In genomic region chr4:105996845-105997244, GRCh38 we compare ENCODE assay signal across 18 cellular contexts.
"Had no signal": no experiment of that assay in that cellular context is flagged by ENCODE, and none has a peak within 500 bp of the region (broad histone marks: within the 10 kb centered on the region; RNA-seq: fewer than 3 reads in every experiment).

No MANE protein-coding gene starts in this region.

- H3K36me3 ChIP-seq: pancreas, thyroid gland, vagina had no signal

- H3K27me3 ChIP-seq: foreskin keratinocyte, pancreas, thyroid gland, vagina had no signal

- H3K9me3 ChIP-seq: pancreas, thyroid gland, vagina had no signal

- H3K27ac ChIP-seq: coronary artery, foreskin keratinocyte, pancreas, thyroid gland, vagina had no signal

- H3K4me1 ChIP-seq: foreskin keratinocyte, pancreas, vagina had no signal

- DNase-seq: activated CD4-positive, alpha-beta T cell treated with anti-CD3 and anti-CD28 coated beads, Interleukin-2, amount 10 ng/mL, durations not matched to agents 24 days and 14 days; activated CD4-positive, CD25-positive, alpha-beta regulatory T cell; activated CD8-positive, alpha-beta memory T cell treated with anti-CD3 and anti-CD28 coated beads for 24 hours; activated gamma-delta T cell treated with Interleukin-2 at 50 U/mL for 16 hours; activated naive CD8-positive, alpha-beta T cell treated with anti-CD3 and anti-CD28 coated beads for 36 hours; amygdala; effector memory CD4-positive, alpha-beta T cell; foreskin keratinocyte; head of caudate nucleus; immature natural killer cell; naive B cell; pancreas; T-helper 17 cell; thyroid gland had no signal

- H3K4me3 ChIP-seq: coronary artery, lung, pancreas, thyroid gland, vagina had no signal

- ATAC-seq: foreskin keratinocyte; pancreas; stimulated activated memory B cell treated with anti-CD40 and anti-IgM and Interleukin-4, amounts not matched to agents 10 μg/mL and 1 μg/mL and 100 μg/mL, for 72 hours; T-helper 17 cell had no signal
